9 cellular contexts compared by ENCODE assay signal in genomic region chr14:102949062-102949800, GRCh38. TPM values are rescaled to one million over a fixed set of nuclear protein-coding genes. Genes with fewer than 3 reads are reported as not detected.
DNase-seq lines count a peak whose midpoint lies in the region; ATAC-seq and TF ChIP-seq lines count a peak whose summit lies in the region.
"Had no signal": no experiment of that assay in that cellular context is flagged by ENCODE, and none has a peak within 500 bp of the region (broad histone marks: within the 10 kb centered on the region; RNA-seq: fewer than 3 reads in every experiment).

No MANE protein-coding gene starts in this region.

- no peaks in the 10 kb centered on the region for H3K27me3 ChIP-seq in CD4-positive, CD25-positive, alpha-beta regulatory T cell (ENCODE audit: control insufficient read depth, insufficient read depth, low read length)
- no peaks in the 10 kb centered on the region for H3K27me3 ChIP-seq in gastroesophageal sphincter

- peak; percentile 60 to 66 for ATAC-seq in CD4-positive, CD25-positive, alpha-beta regulatory T cell (ENCODE audit: low read depth in 2 of 2)
- ATAC-seq in GM21717 (IDR thresholded peaks at IDR 0.05; ENCODE audit: unreplicated experiment) (peak; percentile 51), gastroesophageal sphincter (no peak), GM21515 (IDR thresholded peaks at IDR 0.05; ENCODE audit: unreplicated experiment) (no peak)

- H3K9me3 Mint-ChIP-seq in CD4-positive, CD25-positive, alpha-beta regulatory T cell = no peaks in the 10 kb centered on the region
- H3K9me3 Mint-ChIP-seq: central memory CD8-positive, alpha-beta T cell had no signal

- H3K27ac Mint-ChIP-seq in CD4-positive, CD25-positive, alpha-beta regulatory T cell = peak overlapping the region; percentile 12 to 93 (median 56)

- H3K9me3 ChIP-seq in CD4-positive, CD25-positive, alpha-beta regulatory T cell (ENCODE audit: control insufficient read depth in 2 of 2, low read length in 2 of 2) = no peaks in the 10 kb centered on the region
- no peaks in the 10 kb centered on the region for H3K9me3 ChIP-seq in gastroesophageal sphincter

- no peak overlapping the region for H3K4me3 ChIP-seq in CD4-positive, CD25-positive, alpha-beta regulatory T cell (ENCODE audit: low read depth, low read length)
- no peak overlapping the region for H3K4me3 ChIP-seq in gastroesophageal sphincter

- no peak for TF ChIP-seq EP300 in gastroesophageal sphincter (IDR thresholded peaks at IDR 0.05)

- H3K27ac ChIP-seq in CD4-positive, CD25-positive, alpha-beta regulatory T cell (ENCODE audit: insufficient read depth, low read length, poor library complexity, severe bottlenecking) = no peak overlapping the region
- peak overlapping the region in 3 of 4 donors; percentile 62 to 68 (median 65) for H3K27ac ChIP-seq in gastroesophageal sphincter

- no peak for TF ChIP-seq CTCF in gastroesophageal sphincter (IDR thresholded peaks at IDR 0.05)

- H3K36me3 Mint-ChIP-seq in CD4-positive, CD25-positive, alpha-beta regulatory T cell = peaks cover 5% of the 10 kb centered on the region

- peaks cover 0 to 24% (median 8%) of the 10 kb centered on the region in 4 donors for H3K4me1 Mint-ChIP-seq in CD4-positive, CD25-positive, alpha-beta regulatory T cell

- 74% methylated on average over 12 of the region's 28 CpGs; no CpG with 5 or more reads in 1 of the 2 donors for WGBS in gastroesophageal sphincter (ENCODE audit: low coverage in 1 of 2), 2 donors

- no peak for TF ChIP-seq POLR2A in gastroesophageal sphincter (IDR thresholded peaks at IDR 0.05)

- H3K36me3 ChIP-seq in CD4-positive, CD25-positive, alpha-beta regulatory T cell (ENCODE audit: control insufficient read depth, insufficient read depth, low read length) = peaks cover 2% of the 10 kb centered on the region
- peaks cover 0 to 95% of the 10 kb centered on the region in 2 donors for H3K36me3 ChIP-seq in gastroesophageal sphincter

- no peaks in the 10 kb centered on the region for H3K27me3 Mint-ChIP-seq in CD4-positive, CD25-positive, alpha-beta regulatory T cell

- DNase-seq in CD4-positive, CD25-positive, alpha-beta regulatory T cell = peak in 2 of 3 donors; percentile 30 to 64
- DNase-seq in SKM-1 treated with dmso at 0.1 percent for 144 hours (lab: John Stamatoyannopoulos, UW; ENCODE audit: unreplicated experiment) = peak; percentile 18
- DNase-seq in NCI-H1417 (lab: John Stamatoyannopoulos, UW) = no peak
- no peak for DNase-seq in NCI-H2171 treated with DMSO at 0.1 percent for 48 hours (lab: John Stamatoyannopoulos, UW)
- no peak for DNase-seq in HK-2 (ENCODE audit: unreplicated experiment)

- H3K4me3 Mint-ChIP-seq in CD4-positive, CD25-positive, alpha-beta regulatory T cell = peak overlapping the region in 2 of 4 donors; percentile 5 to 39
- H3K4me3 Mint-ChIP-seq: central memory CD8-positive, alpha-beta T cell had no signal

- peaks cover 4% of the 10 kb centered on the region for H3K4me1 ChIP-seq in CD4-positive, CD25-positive, alpha-beta regulatory T cell (ENCODE audit: control insufficient read depth, insufficient read depth, low read length, poor library complexity, severe bottlenecking)
- H3K4me1 ChIP-seq in gastroesophageal sphincter = peaks cover 0 to 26% (median 12%) of the 10 kb centered on the region in 3 donors

RNA-seq across cellular contexts. Expression of gene AMN, which starts 26.8 kb away (rescaled TPM):
- 0.86 TPM for total RNA-seq in CD4-positive, CD25-positive, alpha-beta regulatory T cell
- 1 to 10 TPM in 1 of 4 donors, under 1 TPM in 2, not detected in 1; 0.24 to 2.2 (median 0.46) TPM for polyA plus RNA-seq in CD4-positive, CD25-positive, alpha-beta regulatory T cell
- under 1 TPM in 1 of 4 donors, not detected in 3; 0.59 TPM for total RNA-seq in gastroesophageal sphincter

Comparison
In these comparisons a context has a peak if more than half of its experiments do, and no peak if none do; other contexts are left out.
1. ATAC-seq: peak in CD4-positive, CD25-positive, alpha-beta regulatory T cell (2 of 2) and GM21717 (single experiment); none in gastroesophageal sphincter (single experiment) and GM21515 (single experiment).
2. DNase-seq: peak in CD4-positive, CD25-positive, alpha-beta regulatory T cell (2 of 3) and SKM-1 treated with dmso at 0.1 percent for 144 hours (single experiment); none in NCI-H1417 (0 of 3), NCI-H2171 treated with DMSO at 0.1 percent for 48 hours (single experiment) and HK-2 (single experiment).